ENCODE assay signal across 8 cellular contexts in genomic region chr1:147163019-147163418, GRCh38.
"Had no signal": no experiment of that assay in that cellular context is flagged by ENCODE, and none has a peak within 500 bp of the region (broad histone marks: within the 10 kb centered on the region; RNA-seq: fewer than 3 reads in every experiment).

No MANE protein-coding gene starts in this region.

- DNase-seq: GM23248, GOT3, H7, IMR-90, KG1 had no signal

- H3K9me3 ChIP-seq: HAP-1 had no signal

- H3K9ac ChIP-seq: GM23248 had no signal

- H3K4me3 ChIP-seq: GM23248, HAP-1, K562 had no signal

- FAIRE-seq: K562 had no signal

- ATAC-seq: K562 had no signal

- H3K27ac ChIP-seq: GM23248, HL-60 had no signal

- H2AFZ ChIP-seq: GM23248 had no signal
